ENCODE assay signal across 33 cellular contexts in genomic region chr11:14345668-14346067, GRCh38. TPM values are rescaled to one million over a fixed set of nuclear protein-coding genes. Genes with fewer than 3 reads are reported as not detected.
DNase-seq lines count a peak whose midpoint lies in the region; ATAC-seq, FAIRE-seq and TF ChIP-seq lines count a peak whose summit lies in the region.
"Had no signal": no experiment of that assay in that cellular context is flagged by ENCODE, and none has a peak within 500 bp of the region (broad histone marks: within the 10 kb centered on the region; RNA-seq: fewer than 3 reads in every experiment).

No MANE protein-coding gene starts in this region.

- H3K27me3 ChIP-seq in SJSA1 (replicated peaks) = no peaks in the 10 kb centered on the region
- H3K27me3 ChIP-seq in smooth muscle cell (ENCODE audit: low read depth) = no peaks in the 10 kb centered on the region
- no peaks in the 10 kb centered on the region for H3K27me3 ChIP-seq in HepG2 (ENCODE audit: control insufficient read depth in 1 of 2, insufficient read depth in 2 of 2, low read length in 2 of 2)
- H3K27me3 ChIP-seq: breast epithelium, esophagus squamous epithelium, pancreas had no signal

- H3K9me3 ChIP-seq in SJSA1 (replicated peaks) = peaks cover 10% of the 10 kb centered on the region
- H3K9me3 ChIP-seq in smooth muscle cell (replicated peaks; ENCODE audit: low read depth) = no peaks in the 10 kb centered on the region
- peaks cover 10% of the 10 kb centered on the region; the same call in 1 of the 2 replicates for H3K9me3 ChIP-seq in HepG2 (ENCODE audit: low read length)
- H3K9me3 ChIP-seq: breast epithelium, esophagus squamous epithelium, mucosa of descending colon, pancreas had no signal

- no TSS peak for BruUV-seq in HepG2 (replicated peaks; lab: Mats Ljungman, UMichigan)

- 46% methylated on average over 1 of the region's 1 CpG for WGBS in smooth muscle cell (ENCODE audit: low lambda C conversion rate)
- WGBS in HepG2 (ENCODE audit: low lambda C conversion rate) = 100% methylated on average over 1 of the region's 1 CpG

- peaks cover 35% of the 10 kb centered on the region for H4K20me1 ChIP-seq in smooth muscle cell (ENCODE audit: low read depth)
- no peaks in the 10 kb centered on the region for H4K20me1 ChIP-seq in HepG2 (ENCODE audit: insufficient read depth, low read length)

- TF ChIP-seq EP300 in HepG2 (IDR thresholded peaks at IDR 0.05; ENCODE audit: low read depth in 2 of 2, low read length in 2 of 2) = no peak
- no peak for TF ChIP-seq EP300 in HepG2 (CRISPR knock-in tag; IDR thresholded peaks at IDR 0.05; ENCODE audit: borderline replicate concordance)

- H3K27ac ChIP-seq in SJSA1 (peak overlapping the region; percentile 2; the same call in 1 of the 2 replicates), epithelial cell of prostate (peak overlapping the region; percentile 18), smooth muscle cell (ENCODE audit: low read depth) (peak overlapping the region; percentile 33), HepG2 (ENCODE audit: extremely low read length, insufficient read depth, low read length) (no peak overlapping the region), coronary artery (no peak overlapping the region)
- H3K27ac ChIP-seq: 22Rv1, breast epithelium, esophagus squamous epithelium, pancreas had no signal

- H3K4me2 ChIP-seq in smooth muscle cell (no peak overlapping the region), HepG2 (ENCODE audit: low read depth, low read length) (no peak overlapping the region)
- H3K4me2 ChIP-seq: SK-N-SH had no signal

- ATAC-seq in HepG2 = no peak
- ATAC-seq: mucosa of descending colon; pancreas; stimulated activated naive CD8-positive, alpha-beta T cell treated with anti-CD3 and anti-CD28 coated beads, Interleukin-15, Interleukin-2, amounts not matched to agents 100 U/mL and 50 U/mL, for 24 hours had no signal

- no peak overlapping the region for H3K4me3 ChIP-seq in SJSA1
- H3K4me3 ChIP-seq in smooth muscle cell = no peak overlapping the region
- H3K4me3 ChIP-seq in HepG2 (replicated peaks in 1 of 3; ENCODE audit: insufficient read depth in 1 of 3, low read depth in 2 of 3, low read length in 3 of 3) = no peak overlapping the region
- H3K4me3 ChIP-seq in coronary artery = no peak overlapping the region
- H3K4me3 ChIP-seq: breast epithelium, esophagus squamous epithelium, mucosa of descending colon, pancreas had no signal

- in situ Hi-C loops in HepG2 (cut with HindIII; ENCODE audit: extremely low pct_ligation_motif_present, low pct_unique_long_range_greater_than_20kb) = no loop called here

- H2AFZ ChIP-seq in smooth muscle cell (ENCODE audit: low read depth) (no peak overlapping the region), HepG2 (ENCODE audit: low read length) (no peak overlapping the region)

- H3K36me3 ChIP-seq in SJSA1 (peaks cover 13% of the 10 kb centered on the region; the same call in 1 of the 2 replicates), smooth muscle cell (ENCODE audit: low read depth) (no peaks in the 10 kb centered on the region), HepG2 (replicated peaks in 1 of 2; ENCODE audit: control insufficient read depth in 1 of 2, insufficient read depth in 2 of 2, low read length in 2 of 2) (no peaks in the 10 kb centered on the region; a peak in 1 of 5 replicates)
- H3K36me3 ChIP-seq: breast epithelium, esophagus squamous epithelium, pancreas had no signal

- no peak for FAIRE-seq in HepG2 (lab: Jason Lieb, UNC)
- FAIRE-seq: frontal cortex, G401.6, pancreas had no signal

- no peak overlapping the region for H3K4me3 Mint-ChIP-seq in activated naive CD4-positive, alpha-beta T cell treated with anti-CD3 and anti-CD28 coated beads, Interleukin-2, amount 50 U/mL, for 24 hours
- H3K4me3 Mint-ChIP-seq: activated CD4-positive, alpha-beta memory T cell treated with anti-CD3 and anti-CD28 coated beads for 36 hours; activated naive CD4-positive, alpha-beta T cell treated with anti-CD3 and anti-CD28 coated beads for 36 hours; endodermal cell; nephron progenitor cell; T-helper 1 cell treated with Interleukin-12 subunit alpha and Interleukin-12 subunit beta and Interleukin-4 antibody, amounts not matched to agents 30 μg/mL and 1 μg/mL, for 36 hours had no signal

- POLR2A ChIA-PET in HepG2 (lab: Yijun Ruan, JAX) = no interaction called here

- TF ChIP-seq POLR2A in HepG2 (IDR thresholded peaks at IDR 0.05; ENCODE audit: insufficient read depth in 1 of 2, low read depth in 2 of 2, low read length in 2 of 2) = no peak

- peaks cover 69% of the 10 kb centered on the region for H3K4me1 Mint-ChIP-seq in activated naive CD4-positive, alpha-beta T cell treated with anti-CD3 and anti-CD28 coated beads, Interleukin-2, amount 50 U/mL, for 24 hours
- H3K4me1 Mint-ChIP-seq: nephron progenitor cell had no signal

- H3K9me3 Mint-ChIP-seq in activated naive CD4-positive, alpha-beta T cell treated with anti-CD3 and anti-CD28 coated beads, Interleukin-2, amount 50 U/mL, for 24 hours = peaks cover 18% of the 10 kb centered on the region

- DNase-seq in activated naive CD4-positive, alpha-beta T cell treated with Interleukin-2 at 50 U/mL for 16 hours = no peak
- peak in 1 of 2 experiments; percentile 28 for DNase-seq in SJSA1 (ENCODE audit: low read depth in 1 of 2, low spot score in 2 of 2)
- DNase-seq in epithelial cell of prostate (ENCODE audit: low read depth, low spot score) = no peak
- no peak for DNase-seq in smooth muscle cell (lab: John Stamatoyannopoulos, UW; ENCODE audit: unreplicated experiment)
- no peak for DNase-seq in HepG2 (ENCODE audit: low spot score)
- DNase-seq in coronary artery (ENCODE audit: low spot score) = no peak
- DNase-seq in NCI-H69 (lab: John Stamatoyannopoulos, UW) = no peak
- DNase-seq: activated CD4-positive, alpha-beta memory T cell treated with anti-CD3 and anti-CD28 coated beads for 36 hours; activated CD4-positive, alpha-beta T cell treated with anti-CD3 and anti-CD28 coated beads for 1 hour; activated CD8-positive, alpha-beta memory T cell treated with anti-CD3 and anti-CD28 coated beads, Interleukin-2, amount 50 U/mL, for 4 hours; activated naive CD4-positive, alpha-beta T cell treated with anti-CD3 and anti-CD28 coated beads for 36 hours; amniotic stem cell; C1 segment of cervical spinal cord; COR-L47; endodermal cell; esophagus squamous epithelium; mucosa of descending colon; NCI-H1048; NCI-H187; NCI-H2171; NCI-H510A; nephron progenitor cell; OCI-M1; pancreas; retina; SK-N-SH; stimulated activated naive CD8-positive, alpha-beta T cell treated with anti-CD3 and anti-CD28 coated beads, Interleukin-15, Interleukin-2, amounts not matched to agents 100 U/mL and 50 U/mL, for 24 hours had no signal

- peak overlapping the region; percentile 30 for H3K27ac Mint-ChIP-seq in activated naive CD4-positive, alpha-beta T cell treated with anti-CD3 and anti-CD28 coated beads, Interleukin-2, amount 50 U/mL, for 24 hours
- H3K27ac Mint-ChIP-seq: activated CD4-positive, alpha-beta memory T cell treated with anti-CD3 and anti-CD28 coated beads for 36 hours; activated naive CD4-positive, alpha-beta T cell treated with anti-CD3 and anti-CD28 coated beads for 36 hours; endodermal cell; nephron progenitor cell; T-helper 1 cell treated with Interleukin-12 subunit alpha and Interleukin-12 subunit beta and Interleukin-4 antibody, amounts not matched to agents 30 μg/mL and 1 μg/mL, for 36 hours had no signal

- no peak overlapping the region for H3K9ac ChIP-seq in smooth muscle cell (ENCODE audit: low read depth)
- no peak overlapping the region for H3K9ac ChIP-seq in HepG2 (ENCODE audit: insufficient read depth, low read depth, low read length)
- H3K9ac ChIP-seq: SK-N-SH had no signal

- peaks cover 27% of the 10 kb centered on the region for H3K36me3 Mint-ChIP-seq in activated naive CD4-positive, alpha-beta T cell treated with anti-CD3 and anti-CD28 coated beads, Interleukin-2, amount 50 U/mL, for 24 hours

- no peak for TF ChIP-seq RAD21 in HepG2 (CRISPR knock-in tag; IDR thresholded peaks at IDR 0.05)

- H3K27me3 Mint-ChIP-seq in activated naive CD4-positive, alpha-beta T cell treated with anti-CD3 and anti-CD28 coated beads, Interleukin-2, amount 50 U/mL, for 24 hours = no peaks in the 10 kb centered on the region
- H3K27me3 Mint-ChIP-seq: activated CD4-positive, alpha-beta memory T cell treated with anti-CD3 and anti-CD28 coated beads for 36 hours had no signal

- H3K4me1 ChIP-seq in SJSA1 (replicated peaks) (peaks cover 17% of the 10 kb centered on the region), smooth muscle cell (ENCODE audit: low read depth) (peaks cover 8% of the 10 kb centered on the region), HepG2 (ENCODE audit: insufficient read depth, low read length) (peaks cover 21% of the 10 kb centered on the region)
- H3K4me1 ChIP-seq: breast epithelium, esophagus squamous epithelium had no signal

- CTCF ChIA-PET in HepG2 (lab: Yijun Ruan, JAX; ENCODE audit: low intra/inter-chr PET ratio, low total read pairs) = no interaction called here

- intact Hi-C loops in HepG2 (cut with micrococcal nuclease; ENCODE audit: unreplicated experiment) = no loop called here

- H3K79me2 ChIP-seq in smooth muscle cell (ENCODE audit: low read depth) = peaks cover 92% of the 10 kb centered on the region
- H3K79me2 ChIP-seq in HepG2 (ENCODE audit: insufficient read depth, low read length) = peaks cover 79% of the 10 kb centered on the region

- TF ChIP-seq CTCF in smooth muscle cell (IDR thresholded peaks at IDR 0.05; ENCODE audit: borderline replicate concordance, insufficient read depth, poor library complexity, severe bottlenecking) = no peak
- no peak for TF ChIP-seq CTCF in HepG2 (CRISPR knock-in tag; IDR thresholded peaks at IDR 0.05)
- TF ChIP-seq CTCF in coronary artery (IDR thresholded peaks at IDR 0.05) = no peak

- H3F3A ChIP-seq in smooth muscle cell (ENCODE audit: low read depth) = no peaks in the 10 kb centered on the region

RNA-seq across cellular contexts. Expression of gene RRAS2, which starts 13.3 kb away (rescaled TPM):
- 159 and 200 TPM in 2 replicates for total RNA-seq in SJSA1 (2014; rRNA removed; shearing (Covaris generic))
- total RNA-seq in smooth muscle cell (37.9 and 53.6 TPM in 2 replicates), HepG2 (2016; rRNA removed; fragmentation: Illumina TruSeq; extraction: Trizol) (44.1 and 62.9 TPM in 2 replicates)
- polyA plus RNA-seq in smooth muscle cell (27.0 and 27.3 TPM in 2 replicates), HepG2 (2011; rRNA removed) (14.7 and 19.0 TPM in 2 replicates)
- total RNA-seq in HepG2 (2016; cell fraction: cytosol; rRNA removed; fragmentation: Illumina TruSeq; extraction: Trizol; ENCODE audit: low read depth) = 17.9 and 20.2 TPM in 2 replicates
- 44.0 and 58.1 TPM in 2 replicates for total RNA-seq in HepG2 (2016; cell fraction: insoluble cytoplasmic fraction; rRNA removed; fragmentation: Illumina TruSeq; extraction: Trizol)
- total RNA-seq in HepG2 (2016; cell fraction: membrane; rRNA removed; fragmentation: Illumina TruSeq; extraction: Trizol) = 46.2 and 47.5 TPM in 2 replicates
- 21.7 and 27.0 TPM in 2 replicates for total RNA-seq in HepG2 (2016; cell fraction: nucleus; rRNA removed; fragmentation: Illumina TruSeq; extraction: Trizol)
- 9.2 and 13.5 TPM in 2 replicates for polyA plus RNA-seq in HepG2 (2011; cell fraction: cytosol; rRNA removed)
- polyA plus RNA-seq in HepG2 (2011; cell fraction: nucleus; rRNA removed) = 4.5 and 5.4 TPM in 2 replicates
- 27.4 and 29.6 TPM in 2 replicates for polyA plus RNA-seq in HepG2 (2012)
- 14.3 and 16.0 TPM in 2 replicates for polyA plus RNA-seq in HepG2 (2016; cell fraction: cytosol; fragmentation: Illumina TruSeq; extraction: Trizol; ENCODE audit: low read depth)
- 57.4 and 61.1 TPM in 2 replicates for polyA plus RNA-seq in HepG2 (2016; cell fraction: insoluble cytoplasmic fraction; fragmentation: Illumina TruSeq; extraction: Trizol; ENCODE audit: low read depth)
- 32.5 and 36.1 TPM in 2 replicates for polyA plus RNA-seq in HepG2 (2016; cell fraction: membrane; fragmentation: Illumina TruSeq; extraction: Trizol; ENCODE audit: low read depth)
- polyA plus RNA-seq in HepG2 (2016; cell fraction: nucleus; fragmentation: Illumina TruSeq; extraction: Trizol; ENCODE audit: insufficient read depth, low read depth) = 23.4 and 25.5 TPM in 2 replicates
- polyA minus RNA-seq in HepG2 (2011; rRNA and poly(A)+ RNA removed; ENCODE audit: low replicate concordance) = 4.5 and 6.2 TPM in 2 replicates
- polyA minus RNA-seq in HepG2 (2011; cell fraction: cytosol; rRNA and poly(A)+ RNA removed) = 24.5 and 25.1 TPM in 2 replicates
- 21.0 and 24.1 TPM in 2 replicates for polyA minus RNA-seq in HepG2 (2011; cell fraction: nucleus; rRNA and poly(A)+ RNA removed)

Comparison
In these comparisons a context has a peak if more than half of its experiments do, and no peak if none do; other contexts are left out.
1. H3K27ac ChIP-seq: peak in SJSA1 (single experiment), epithelial cell of prostate (single experiment) and smooth muscle cell (single experiment); none in HepG2 (single experiment) and coronary artery (0 of 2).